Comparison of ENCODE assay signal across 1 cellular context in genomic region chr16:56931769-56932587, GRCh38.
TF ChIP-seq lines count a peak whose summit lies in the region.

A gene with protein sequence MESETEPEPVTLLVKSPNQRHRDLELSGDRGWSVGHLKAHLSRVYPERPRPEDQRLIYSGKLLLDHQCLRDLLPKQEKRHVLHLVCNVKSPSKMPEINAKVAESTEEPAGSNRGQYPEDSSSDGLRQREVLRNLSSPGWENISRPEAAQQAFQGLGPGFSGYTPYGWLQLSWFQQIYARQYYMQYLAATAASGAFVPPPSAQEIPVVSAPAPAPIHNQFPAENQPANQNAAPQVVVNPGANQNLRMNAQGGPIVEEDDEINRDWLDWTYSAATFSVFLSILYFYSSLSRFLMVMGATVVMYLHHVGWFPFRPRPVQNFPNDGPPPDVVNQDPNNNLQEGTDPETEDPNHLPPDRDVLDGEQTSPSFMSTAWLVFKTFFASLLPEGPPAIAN (plus strand): TSS chr16:56932142. CDS start chr16:56932245, 103 bp downstream.

TF ChIP-seq in HepG2, 621 proteins besides CTCF, POLR2A, EP300 and RAD21 (continued from another document and continues in another):
- TF ChIP-seq BRF2 (CRISPR knock-in tag; IDR thresholded peaks at IDR 0.05) (peak; percentile 92), ZNF720 (CRISPR knock-in tag; IDR thresholded peaks at IDR 0.05) (no peak; the same call in 1 of the 2 replicates), THYN1 (CRISPR knock-in tag; IDR thresholded peaks at IDR 0.05; ENCODE audit: borderline replicate concordance, low read depth) (no peak), ATAD3A (CRISPR knock-in tag; IDR thresholded peaks at IDR 0.05) (no peak; the same call in 1 of the 2 replicates), CBFB (CRISPR knock-in tag; IDR thresholded peaks at IDR 0.05) (peak; percentile 81), ZHX1 (CRISPR knock-in tag; IDR thresholded peaks at IDR 0.05; ENCODE audit: low read depth) (peak; percentile 60), ZNF280D (CRISPR knock-in tag; IDR thresholded peaks at IDR 0.05) (no peak; the same call in 1 of the 2 replicates), ZSCAN21 (CRISPR knock-in tag; IDR thresholded peaks at IDR 0.05; ENCODE audit: borderline replicate concordance) (peak; percentile 93), ZNF737 (CRISPR knock-in tag; IDR thresholded peaks at IDR 0.05; ENCODE audit: borderline replicate concordance) (no peak), TFDP1 (CRISPR knock-in tag; IDR thresholded peaks at IDR 0.05; ENCODE audit: borderline replicate concordance) (peak; percentile 93), HNF4A (CRISPR knock-in tag; IDR thresholded peaks at IDR 0.05) (no peak; the same call in 1 of the 2 replicates), TFE3 (CRISPR knock-in tag; IDR thresholded peaks at IDR 0.05) (peak; percentile 90), ATF7 (IDR thresholded peaks at IDR 0.05) (peak; percentile 70), ATF7 (CRISPR knock-in tag; IDR thresholded peaks at IDR 0.05) (peak; percentile 93), ZBTB7B (CRISPR knock-in tag; IDR thresholded peaks at IDR 0.05) (peak; percentile 61; the same call in 1 of the 2 replicates), TFDP2 (CRISPR knock-in tag; IDR thresholded peaks at IDR 0.05) (peak; percentile 89), ZBTB7A (CRISPR knock-in tag; IDR thresholded peaks at IDR 0.05) (no peak; the same call in 1 of the 2 replicates), JARID2 (CRISPR knock-in tag; IDR thresholded peaks at IDR 0.05; ENCODE audit: insufficient replicate concordance) (peak; percentile 93), ZNF30 (CRISPR knock-in tag; IDR thresholded peaks at IDR 0.05) (no peak; the same call in 1 of the 2 replicates), MEF2D (CRISPR knock-in tag; IDR thresholded peaks at IDR 0.05) (peak; percentile 77), HMGA1 (CRISPR knock-in tag; conservative IDR thresholded peaks at IDR 0.05) (no peak), DDIT3 (CRISPR knock-in tag; IDR thresholded peaks at IDR 0.05) (no peak), NR2C2 (CRISPR knock-in tag; IDR thresholded peaks at IDR 0.05; ENCODE audit: borderline replicate concordance) (peak; percentile 87), ATRX (CRISPR knock-in tag; IDR thresholded peaks at IDR 0.05; ENCODE audit: borderline replicate concordance) (no peak), STAG1 (CRISPR knock-in tag; IDR thresholded peaks at IDR 0.05) (peak; percentile 20), ZBTB20 (CRISPR knock-in tag; IDR thresholded peaks at IDR 0.05; ENCODE audit: borderline replicate concordance, low read depth) (peak; percentile 66), ERF (CRISPR knock-in tag; IDR thresholded peaks at IDR 0.05) (peak; percentile 89)
- TF ChIP-seq, protein P1, sequence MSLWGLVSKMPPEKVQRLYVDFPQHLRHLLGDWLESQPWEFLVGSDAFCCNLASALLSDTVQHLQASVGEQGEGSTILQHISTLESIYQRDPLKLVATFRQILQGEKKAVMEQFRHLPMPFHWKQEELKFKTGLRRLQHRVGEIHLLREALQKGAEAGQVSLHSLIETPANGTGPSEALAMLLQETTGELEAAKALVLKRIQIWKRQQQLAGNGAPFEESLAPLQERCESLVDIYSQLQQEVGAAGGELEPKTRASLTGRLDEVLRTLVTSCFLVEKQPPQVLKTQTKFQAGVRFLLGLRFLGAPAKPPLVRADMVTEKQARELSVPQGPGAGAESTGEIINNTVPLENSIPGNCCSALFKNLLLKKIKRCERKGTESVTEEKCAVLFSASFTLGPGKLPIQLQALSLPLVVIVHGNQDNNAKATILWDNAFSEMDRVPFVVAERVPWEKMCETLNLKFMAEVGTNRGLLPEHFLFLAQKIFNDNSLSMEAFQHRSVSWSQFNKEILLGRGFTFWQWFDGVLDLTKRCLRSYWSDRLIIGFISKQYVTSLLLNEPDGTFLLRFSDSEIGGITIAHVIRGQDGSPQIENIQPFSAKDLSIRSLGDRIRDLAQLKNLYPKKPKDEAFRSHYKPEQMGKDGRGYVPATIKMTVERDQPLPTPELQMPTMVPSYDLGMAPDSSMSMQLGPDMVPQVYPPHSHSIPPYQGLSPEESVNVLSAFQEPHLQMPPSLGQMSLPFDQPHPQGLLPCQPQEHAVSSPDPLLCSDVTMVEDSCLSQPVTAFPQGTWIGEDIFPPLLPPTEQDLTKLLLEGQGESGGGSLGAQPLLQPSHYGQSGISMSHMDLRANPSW (CRISPR knock-in tag; IDR thresholded peaks at IDR 0.05; ENCODE audit: borderline replicate concordance): peak; percentile 93; the same call in 1 of the 2 replicates
- TF ChIP-seq, protein P2, sequence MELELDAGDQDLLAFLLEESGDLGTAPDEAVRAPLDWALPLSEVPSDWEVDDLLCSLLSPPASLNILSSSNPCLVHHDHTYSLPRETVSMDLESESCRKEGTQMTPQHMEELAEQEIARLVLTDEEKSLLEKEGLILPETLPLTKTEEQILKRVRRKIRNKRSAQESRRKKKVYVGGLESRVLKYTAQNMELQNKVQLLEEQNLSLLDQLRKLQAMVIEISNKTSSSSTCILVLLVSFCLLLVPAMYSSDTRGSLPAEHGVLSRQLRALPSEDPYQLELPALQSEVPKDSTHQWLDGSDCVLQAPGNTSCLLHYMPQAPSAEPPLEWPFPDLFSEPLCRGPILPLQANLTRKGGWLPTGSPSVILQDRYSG (CRISPR knock-in tag; IDR thresholded peaks at IDR 0.05): no peak; the same call in 1 of the 2 replicates
- TF ChIP-seq, protein P3, sequence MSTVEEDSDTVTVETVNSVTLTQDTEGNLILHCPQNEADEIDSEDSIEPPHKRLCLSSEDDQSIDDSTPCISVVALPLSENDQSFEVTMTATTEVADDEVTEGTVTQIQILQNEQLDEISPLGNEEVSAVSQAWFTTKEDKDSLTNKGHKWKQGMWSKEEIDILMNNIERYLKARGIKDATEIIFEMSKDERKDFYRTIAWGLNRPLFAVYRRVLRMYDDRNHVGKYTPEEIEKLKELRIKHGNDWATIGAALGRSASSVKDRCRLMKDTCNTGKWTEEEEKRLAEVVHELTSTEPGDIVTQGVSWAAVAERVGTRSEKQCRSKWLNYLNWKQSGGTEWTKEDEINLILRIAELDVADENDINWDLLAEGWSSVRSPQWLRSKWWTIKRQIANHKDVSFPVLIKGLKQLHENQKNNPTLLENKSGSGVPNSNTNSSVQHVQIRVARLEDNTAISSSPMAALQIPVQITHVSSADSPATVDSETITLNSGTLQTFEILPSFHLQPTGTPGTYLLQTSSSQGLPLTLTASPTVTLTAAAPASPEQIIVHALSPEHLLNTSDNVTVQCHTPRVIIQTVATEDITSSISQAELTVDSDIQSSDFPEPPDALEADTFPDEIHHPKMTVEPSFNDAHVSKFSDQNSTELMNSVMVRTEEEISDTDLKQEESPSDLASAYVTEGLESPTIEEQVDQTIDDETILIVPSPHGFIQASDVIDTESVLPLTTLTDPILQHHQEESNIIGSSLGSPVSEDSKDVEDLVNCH (CRISPR knock-in tag; IDR thresholded peaks at IDR 0.05): no peak
- TF ChIP-seq, protein P4, sequence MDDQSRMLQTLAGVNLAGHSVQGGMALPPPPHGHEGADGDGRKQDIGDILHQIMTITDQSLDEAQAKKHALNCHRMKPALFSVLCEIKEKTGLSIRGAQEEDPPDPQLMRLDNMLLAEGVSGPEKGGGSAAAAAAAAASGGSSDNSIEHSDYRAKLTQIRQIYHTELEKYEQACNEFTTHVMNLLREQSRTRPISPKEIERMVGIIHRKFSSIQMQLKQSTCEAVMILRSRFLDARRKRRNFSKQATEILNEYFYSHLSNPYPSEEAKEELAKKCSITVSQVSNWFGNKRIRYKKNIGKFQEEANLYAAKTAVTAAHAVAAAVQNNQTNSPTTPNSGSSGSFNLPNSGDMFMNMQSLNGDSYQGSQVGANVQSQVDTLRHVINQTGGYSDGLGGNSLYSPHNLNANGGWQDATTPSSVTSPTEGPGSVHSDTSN (CRISPR knock-in tag; IDR thresholded peaks at IDR 0.05; ENCODE audit: borderline replicate concordance): 0 out of 2 replicates have a peak, but pooled peaks have one; percentile 24
- TF ChIP-seq, protein P5, sequence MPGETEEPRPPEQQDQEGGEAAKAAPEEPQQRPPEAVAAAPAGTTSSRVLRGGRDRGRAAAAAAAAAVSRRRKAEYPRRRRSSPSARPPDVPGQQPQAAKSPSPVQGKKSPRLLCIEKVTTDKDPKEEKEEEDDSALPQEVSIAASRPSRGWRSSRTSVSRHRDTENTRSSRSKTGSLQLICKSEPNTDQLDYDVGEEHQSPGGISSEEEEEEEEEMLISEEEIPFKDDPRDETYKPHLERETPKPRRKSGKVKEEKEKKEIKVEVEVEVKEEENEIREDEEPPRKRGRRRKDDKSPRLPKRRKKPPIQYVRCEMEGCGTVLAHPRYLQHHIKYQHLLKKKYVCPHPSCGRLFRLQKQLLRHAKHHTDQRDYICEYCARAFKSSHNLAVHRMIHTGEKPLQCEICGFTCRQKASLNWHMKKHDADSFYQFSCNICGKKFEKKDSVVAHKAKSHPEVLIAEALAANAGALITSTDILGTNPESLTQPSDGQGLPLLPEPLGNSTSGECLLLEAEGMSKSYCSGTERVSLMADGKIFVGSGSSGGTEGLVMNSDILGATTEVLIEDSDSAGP (CRISPR knock-in tag; IDR thresholded peaks at IDR 0.05; ENCODE audit: borderline replicate concordance): peak; percentile 88; the same call in 1 of the 2 replicates
